ENCODE assay signal across 2 cellular contexts in genomic region chr16:89738072-89738377, GRCh38.
TF ChIP-seq lines count a peak whose summit lies in the region.

No MANE protein-coding gene starts in this region.

TF ChIP-seq in PFSK-1, 5 proteins besides CTCF, POLR2A, EP300 and RAD21:
- TF ChIP-seq POLR2AphosphoS5 (IDR thresholded peaks at IDR 0.05; ENCODE audit: low read depth, low read length), result 0 out of 2 replicates have a peak, but pooled peaks have one; percentile 7
- no peak for TF ChIP-seq REST (IDR thresholded peaks at IDR 0.05; ENCODE audit: insufficient read depth in 1 of 2, low read depth in 2 of 2, low read length in 2 of 2)

TF ChIP-seq in K562, 482 proteins besides CTCF, POLR2A, EP300 and RAD21:
- no peak for TF ChIP-seq PKNOX1 (IDR thresholded peaks at IDR 0.05)
- TF ChIP-seq POLR2G (IDR thresholded peaks at IDR 0.05; ENCODE audit: low read depth, low read length), result peak; percentile 85
- 0 out of 2 replicates have a peak, but pooled peaks have one; percentile 14 for TF ChIP-seq ZFX (CRISPR knock-in tag; IDR thresholded peaks at IDR 0.05)
- TF ChIP-seq ZFP91 (CRISPR knock-in tag; IDR thresholded peaks at IDR 0.05), result no peak
- peak; percentile 13; the same call in 1 of the 2 replicates for TF ChIP-seq PML (IDR thresholded peaks at IDR 0.05; ENCODE audit: low read length)
- TF ChIP-seq RBFOX2 (IDR thresholded peaks at IDR 0.05; ENCODE audit: low read depth, low read length), result peak; percentile 73
- no peak for TF ChIP-seq ETS1 (conservative IDR thresholded peaks at IDR 0.05; ENCODE audit: control insufficient read depth, low read depth, low read length)
- TF ChIP-seq ZNF280B (CRISPR knock-in tag; IDR thresholded peaks at IDR 0.05), result no peak
- TF ChIP-seq CBX1 (IDR thresholded peaks at IDR 0.05; ENCODE audit: low read depth), result 0 out of 2 replicates have a peak, but pooled peaks have one; percentile 14
- TF ChIP-seq FIP1L1 (IDR thresholded peaks at IDR 0.05; ENCODE audit: low read depth, low read length, poor library complexity, severe bottlenecking), result peak; percentile 27
- no peak for TF ChIP-seq STAT6 (CRISPR knock-in tag; IDR thresholded peaks at IDR 0.05)
- peak; percentile 97 for TF ChIP-seq RBM22 (IDR thresholded peaks at IDR 0.05; ENCODE audit: low read depth, low read length, poor library complexity, severe bottlenecking)
- no peak for TF ChIP-seq MBD2 (IDR thresholded peaks at IDR 0.05; ENCODE audit: borderline replicate concordance, low read depth)
TF ChIP-seq in K562: peak in this region for 7.
